1 cellular context compared by ENCODE assay signal in the genomic region with DNA sequence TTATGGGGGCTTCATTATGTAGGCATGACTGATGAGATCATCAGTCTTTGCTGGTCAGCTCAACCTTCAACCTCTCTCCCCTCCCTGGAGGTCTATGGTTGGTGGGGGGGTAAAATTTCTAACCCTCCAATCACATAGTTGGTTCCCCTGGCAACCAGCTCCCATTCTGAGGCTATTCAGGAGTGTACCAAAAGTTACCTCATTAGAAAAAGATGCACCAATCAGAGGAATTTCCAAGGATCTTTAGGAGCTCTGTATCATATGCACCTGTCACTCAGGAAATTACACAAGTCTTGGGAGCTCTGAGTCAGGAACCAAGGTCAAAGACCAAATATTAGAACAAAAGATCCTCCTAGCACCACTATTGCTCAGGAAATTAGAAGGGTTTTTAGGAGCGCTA.
TF ChIP-seq lines count a peak whose summit lies in the region.

No MANE protein-coding gene starts in this region.

TF ChIP-seq in HepG2, 621 proteins besides CTCF, POLR2A, EP300 and RAD21 (continued from another document and continues in another):
- TF ChIP-seq, protein P1, sequence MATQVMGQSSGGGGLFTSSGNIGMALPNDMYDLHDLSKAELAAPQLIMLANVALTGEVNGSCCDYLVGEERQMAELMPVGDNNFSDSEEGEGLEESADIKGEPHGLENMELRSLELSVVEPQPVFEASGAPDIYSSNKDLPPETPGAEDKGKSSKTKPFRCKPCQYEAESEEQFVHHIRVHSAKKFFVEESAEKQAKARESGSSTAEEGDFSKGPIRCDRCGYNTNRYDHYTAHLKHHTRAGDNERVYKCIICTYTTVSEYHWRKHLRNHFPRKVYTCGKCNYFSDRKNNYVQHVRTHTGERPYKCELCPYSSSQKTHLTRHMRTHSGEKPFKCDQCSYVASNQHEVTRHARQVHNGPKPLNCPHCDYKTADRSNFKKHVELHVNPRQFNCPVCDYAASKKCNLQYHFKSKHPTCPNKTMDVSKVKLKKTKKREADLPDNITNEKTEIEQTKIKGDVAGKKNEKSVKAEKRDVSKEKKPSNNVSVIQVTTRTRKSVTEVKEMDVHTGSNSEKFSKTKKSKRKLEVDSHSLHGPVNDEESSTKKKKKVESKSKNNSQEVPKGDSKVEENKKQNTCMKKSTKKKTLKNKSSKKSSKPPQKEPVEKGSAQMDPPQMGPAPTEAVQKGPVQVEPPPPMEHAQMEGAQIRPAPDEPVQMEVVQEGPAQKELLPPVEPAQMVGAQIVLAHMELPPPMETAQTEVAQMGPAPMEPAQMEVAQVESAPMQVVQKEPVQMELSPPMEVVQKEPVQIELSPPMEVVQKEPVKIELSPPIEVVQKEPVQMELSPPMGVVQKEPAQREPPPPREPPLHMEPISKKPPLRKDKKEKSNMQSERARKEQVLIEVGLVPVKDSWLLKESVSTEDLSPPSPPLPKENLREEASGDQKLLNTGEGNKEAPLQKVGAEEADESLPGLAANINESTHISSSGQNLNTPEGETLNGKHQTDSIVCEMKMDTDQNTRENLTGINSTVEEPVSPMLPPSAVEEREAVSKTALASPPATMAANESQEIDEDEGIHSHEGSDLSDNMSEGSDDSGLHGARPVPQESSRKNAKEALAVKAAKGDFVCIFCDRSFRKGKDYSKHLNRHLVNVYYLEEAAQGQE (IDR thresholded peaks at IDR 0.05; ENCODE audit: borderline replicate concordance in 1 of 2, low read depth in 1 of 2, low read length in 2 of 2): no peak
- no peak for TF ChIP-seq PLRG1 (conservative IDR thresholded peaks at IDR 0.05)
- TF ChIP-seq, protein P2, sequence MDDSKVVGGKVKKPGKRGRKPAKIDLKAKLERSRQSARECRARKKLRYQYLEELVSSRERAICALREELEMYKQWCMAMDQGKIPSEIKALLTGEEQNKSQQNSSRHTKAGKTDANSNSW (CRISPR knock-in tag; IDR thresholded peaks at IDR 0.05; ENCODE audit: borderline replicate concordance): no peak
- no peak for TF ChIP-seq SALL2 (CRISPR knock-in tag; IDR thresholded peaks at IDR 0.05)
- no peak for TF ChIP-seq SMAD3 (CRISPR knock-in tag; IDR thresholded peaks at IDR 0.05)
- TF ChIP-seq TSC22D2 (CRISPR knock-in tag; IDR thresholded peaks at IDR 0.05; ENCODE audit: borderline replicate concordance): no peak
- TF ChIP-seq, protein P3, sequence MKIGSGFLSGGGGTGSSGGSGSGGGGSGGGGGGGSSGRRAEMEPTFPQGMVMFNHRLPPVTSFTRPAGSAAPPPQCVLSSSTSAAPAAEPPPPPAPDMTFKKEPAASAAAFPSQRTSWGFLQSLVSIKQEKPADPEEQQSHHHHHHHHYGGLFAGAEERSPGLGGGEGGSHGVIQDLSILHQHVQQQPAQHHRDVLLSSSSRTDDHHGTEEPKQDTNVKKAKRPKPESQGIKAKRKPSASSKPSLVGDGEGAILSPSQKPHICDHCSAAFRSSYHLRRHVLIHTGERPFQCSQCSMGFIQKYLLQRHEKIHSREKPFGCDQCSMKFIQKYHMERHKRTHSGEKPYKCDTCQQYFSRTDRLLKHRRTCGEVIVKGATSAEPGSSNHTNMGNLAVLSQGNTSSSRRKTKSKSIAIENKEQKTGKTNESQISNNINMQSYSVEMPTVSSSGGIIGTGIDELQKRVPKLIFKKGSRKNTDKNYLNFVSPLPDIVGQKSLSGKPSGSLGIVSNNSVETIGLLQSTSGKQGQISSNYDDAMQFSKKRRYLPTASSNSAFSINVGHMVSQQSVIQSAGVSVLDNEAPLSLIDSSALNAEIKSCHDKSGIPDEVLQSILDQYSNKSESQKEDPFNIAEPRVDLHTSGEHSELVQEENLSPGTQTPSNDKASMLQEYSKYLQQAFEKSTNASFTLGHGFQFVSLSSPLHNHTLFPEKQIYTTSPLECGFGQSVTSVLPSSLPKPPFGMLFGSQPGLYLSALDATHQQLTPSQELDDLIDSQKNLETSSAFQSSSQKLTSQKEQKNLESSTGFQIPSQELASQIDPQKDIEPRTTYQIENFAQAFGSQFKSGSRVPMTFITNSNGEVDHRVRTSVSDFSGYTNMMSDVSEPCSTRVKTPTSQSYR (CRISPR knock-in tag; IDR thresholded peaks at IDR 0.05; ENCODE audit: borderline replicate concordance): no peak
- TF ChIP-seq SIX1 (CRISPR knock-in tag; IDR thresholded peaks at IDR 0.05; ENCODE audit: borderline replicate concordance): no peak
- no peak for TF ChIP-seq SRY (CRISPR knock-in tag; IDR thresholded peaks at IDR 0.05)
- TF ChIP-seq DMAP1 (CRISPR knock-in tag; IDR thresholded peaks at IDR 0.05): no peak
- no peak for TF ChIP-seq ARNTL (CRISPR knock-in tag; IDR thresholded peaks at IDR 0.05)
- TF ChIP-seq ZNF121 (CRISPR knock-in tag; IDR thresholded peaks at IDR 0.05): no peak
- TF ChIP-seq NR2C2 (CRISPR knock-in tag; IDR thresholded peaks at IDR 0.05; ENCODE audit: borderline replicate concordance): no peak
- no peak for TF ChIP-seq ZNF614 (CRISPR knock-in tag; IDR thresholded peaks at IDR 0.05; ENCODE audit: borderline replicate concordance)
- TF ChIP-seq ZC3H13 (CRISPR knock-in tag; IDR thresholded peaks at IDR 0.05): no peak
- no peak for TF ChIP-seq WIZ (CRISPR knock-in tag; IDR thresholded peaks at IDR 0.05)
- TF ChIP-seq ZNF24 (IDR thresholded peaks at IDR 0.05): no peak
- TF ChIP-seq, protein P4, sequence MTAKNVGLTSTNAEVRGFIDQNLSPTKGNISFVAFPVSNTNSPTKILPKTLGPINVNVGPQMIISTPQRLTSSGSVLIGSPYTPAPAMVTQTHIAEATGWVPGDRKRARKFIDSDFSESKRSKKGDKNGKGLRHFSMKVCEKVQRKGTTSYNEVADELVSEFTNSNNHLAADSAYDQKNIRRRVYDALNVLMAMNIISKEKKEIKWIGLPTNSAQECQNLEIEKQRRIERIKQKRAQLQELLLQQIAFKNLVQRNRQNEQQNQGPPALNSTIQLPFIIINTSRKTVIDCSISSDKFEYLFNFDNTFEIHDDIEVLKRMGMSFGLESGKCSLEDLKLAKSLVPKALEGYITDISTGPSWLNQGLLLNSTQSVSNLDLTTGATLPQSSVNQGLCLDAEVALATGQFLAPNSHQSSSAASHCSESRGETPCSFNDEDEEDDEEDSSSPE (CRISPR knock-in tag; IDR thresholded peaks at IDR 0.05): no peak
- TF ChIP-seq, protein P5, sequence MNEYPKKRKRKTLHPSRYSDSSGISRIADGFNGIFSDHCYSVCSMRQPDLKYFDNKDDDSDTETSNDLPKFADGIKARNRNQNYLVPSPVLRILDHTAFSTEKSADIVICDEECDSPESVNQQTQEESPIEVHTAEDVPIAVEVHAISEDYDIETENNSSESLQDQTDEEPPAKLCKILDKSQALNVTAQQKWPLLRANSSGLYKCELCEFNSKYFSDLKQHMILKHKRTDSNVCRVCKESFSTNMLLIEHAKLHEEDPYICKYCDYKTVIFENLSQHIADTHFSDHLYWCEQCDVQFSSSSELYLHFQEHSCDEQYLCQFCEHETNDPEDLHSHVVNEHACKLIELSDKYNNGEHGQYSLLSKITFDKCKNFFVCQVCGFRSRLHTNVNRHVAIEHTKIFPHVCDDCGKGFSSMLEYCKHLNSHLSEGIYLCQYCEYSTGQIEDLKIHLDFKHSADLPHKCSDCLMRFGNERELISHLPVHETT (CRISPR knock-in tag; conservative IDR thresholded peaks at IDR 0.05): no peak
- TF ChIP-seq ZNF138 (CRISPR knock-in tag; IDR thresholded peaks at IDR 0.05; ENCODE audit: low read depth): no peak
- no peak for TF ChIP-seq SIX4 (CRISPR knock-in tag; IDR thresholded peaks at IDR 0.05)
- TF ChIP-seq, protein P6, sequence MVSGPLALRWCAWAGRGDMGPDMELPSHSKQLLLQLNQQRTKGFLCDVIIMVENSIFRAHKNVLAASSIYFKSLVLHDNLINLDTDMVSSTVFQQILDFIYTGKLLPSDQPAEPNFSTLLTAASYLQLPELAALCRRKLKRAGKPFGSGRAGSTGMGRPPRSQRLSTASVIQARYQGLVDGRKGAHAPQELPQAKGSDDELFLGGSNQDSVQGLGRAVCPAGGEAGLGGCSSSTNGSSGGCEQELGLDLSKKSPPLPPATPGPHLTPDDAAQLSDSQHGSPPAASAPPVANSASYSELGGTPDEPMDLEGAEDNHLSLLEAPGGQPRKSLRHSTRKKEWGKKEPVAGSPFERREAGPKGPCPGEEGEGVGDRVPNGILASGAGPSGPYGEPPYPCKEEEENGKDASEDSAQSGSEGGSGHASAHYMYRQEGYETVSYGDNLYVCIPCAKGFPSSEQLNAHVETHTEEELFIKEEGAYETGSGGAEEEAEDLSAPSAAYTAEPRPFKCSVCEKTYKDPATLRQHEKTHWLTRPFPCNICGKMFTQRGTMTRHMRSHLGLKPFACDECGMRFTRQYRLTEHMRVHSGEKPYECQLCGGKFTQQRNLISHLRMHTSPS (CRISPR knock-in tag; IDR thresholded peaks at IDR 0.05; ENCODE audit: low read depth): no peak
- TF ChIP-seq, protein P7, sequence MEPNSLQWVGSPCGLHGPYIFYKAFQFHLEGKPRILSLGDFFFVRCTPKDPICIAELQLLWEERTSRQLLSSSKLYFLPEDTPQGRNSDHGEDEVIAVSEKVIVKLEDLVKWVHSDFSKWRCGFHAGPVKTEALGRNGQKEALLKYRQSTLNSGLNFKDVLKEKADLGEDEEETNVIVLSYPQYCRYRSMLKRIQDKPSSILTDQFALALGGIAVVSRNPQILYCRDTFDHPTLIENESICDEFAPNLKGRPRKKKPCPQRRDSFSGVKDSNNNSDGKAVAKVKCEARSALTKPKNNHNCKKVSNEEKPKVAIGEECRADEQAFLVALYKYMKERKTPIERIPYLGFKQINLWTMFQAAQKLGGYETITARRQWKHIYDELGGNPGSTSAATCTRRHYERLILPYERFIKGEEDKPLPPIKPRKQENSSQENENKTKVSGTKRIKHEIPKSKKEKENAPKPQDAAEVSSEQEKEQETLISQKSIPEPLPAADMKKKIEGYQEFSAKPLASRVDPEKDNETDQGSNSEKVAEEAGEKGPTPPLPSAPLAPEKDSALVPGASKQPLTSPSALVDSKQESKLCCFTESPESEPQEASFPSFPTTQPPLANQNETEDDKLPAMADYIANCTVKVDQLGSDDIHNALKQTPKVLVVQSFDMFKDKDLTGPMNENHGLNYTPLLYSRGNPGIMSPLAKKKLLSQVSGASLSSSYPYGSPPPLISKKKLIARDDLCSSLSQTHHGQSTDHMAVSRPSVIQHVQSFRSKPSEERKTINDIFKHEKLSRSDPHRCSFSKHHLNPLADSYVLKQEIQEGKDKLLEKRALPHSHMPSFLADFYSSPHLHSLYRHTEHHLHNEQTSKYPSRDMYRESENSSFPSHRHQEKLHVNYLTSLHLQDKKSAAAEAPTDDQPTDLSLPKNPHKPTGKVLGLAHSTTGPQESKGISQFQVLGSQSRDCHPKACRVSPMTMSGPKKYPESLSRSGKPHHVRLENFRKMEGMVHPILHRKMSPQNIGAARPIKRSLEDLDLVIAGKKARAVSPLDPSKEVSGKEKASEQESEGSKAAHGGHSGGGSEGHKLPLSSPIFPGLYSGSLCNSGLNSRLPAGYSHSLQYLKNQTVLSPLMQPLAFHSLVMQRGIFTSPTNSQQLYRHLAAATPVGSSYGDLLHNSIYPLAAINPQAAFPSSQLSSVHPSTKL (CRISPR knock-in tag; IDR thresholded peaks at IDR 0.05): peak; percentile 39; the same call in 1 of the 2 replicates
- TF ChIP-seq SALL1 (CRISPR knock-in tag; IDR thresholded peaks at IDR 0.05): no peak
- TF ChIP-seq, protein P8, sequence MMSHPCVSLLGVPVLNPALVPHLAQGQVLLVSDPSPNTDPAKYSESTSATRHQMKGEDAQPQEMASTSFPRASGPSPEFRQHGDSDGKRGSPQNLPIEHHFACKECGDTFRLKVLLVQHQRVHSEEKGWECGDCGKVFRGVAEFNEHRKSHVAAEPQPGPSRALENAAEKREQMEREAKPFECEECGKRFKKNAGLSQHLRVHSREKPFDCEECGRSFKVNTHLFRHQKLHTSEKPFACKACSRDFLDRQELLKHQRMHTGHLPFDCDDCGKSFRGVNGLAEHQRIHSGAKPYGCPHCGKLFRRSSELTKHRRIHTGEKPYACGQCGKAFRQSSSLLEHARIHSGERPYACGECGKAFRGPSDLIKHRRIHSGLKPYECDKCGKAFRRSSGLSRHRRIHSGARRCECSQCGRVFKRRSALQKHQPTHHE (CRISPR knock-in tag; IDR thresholded peaks at IDR 0.05; ENCODE audit: borderline replicate concordance): no peak
- TF ChIP-seq ZBTB7A (CRISPR knock-in tag; IDR thresholded peaks at IDR 0.05): no peak
- TF ChIP-seq KAT8 (CRISPR knock-in tag; IDR thresholded peaks at IDR 0.05): no peak
- no peak for TF ChIP-seq MTA1 (CRISPR knock-in tag; IDR thresholded peaks at IDR 0.05; ENCODE audit: borderline replicate concordance)
- TF ChIP-seq RELA (CRISPR knock-in tag; IDR thresholded peaks at IDR 0.05): no peak
- TF ChIP-seq FOSL2 (CRISPR knock-in tag; IDR thresholded peaks at IDR 0.05): peak; percentile 69
- TF ChIP-seq ETV5 (CRISPR knock-in tag; IDR thresholded peaks at IDR 0.05; ENCODE audit: borderline replicate concordance): peak; percentile 38; the same call in 1 of the 2 replicates
- TF ChIP-seq, protein P9, sequence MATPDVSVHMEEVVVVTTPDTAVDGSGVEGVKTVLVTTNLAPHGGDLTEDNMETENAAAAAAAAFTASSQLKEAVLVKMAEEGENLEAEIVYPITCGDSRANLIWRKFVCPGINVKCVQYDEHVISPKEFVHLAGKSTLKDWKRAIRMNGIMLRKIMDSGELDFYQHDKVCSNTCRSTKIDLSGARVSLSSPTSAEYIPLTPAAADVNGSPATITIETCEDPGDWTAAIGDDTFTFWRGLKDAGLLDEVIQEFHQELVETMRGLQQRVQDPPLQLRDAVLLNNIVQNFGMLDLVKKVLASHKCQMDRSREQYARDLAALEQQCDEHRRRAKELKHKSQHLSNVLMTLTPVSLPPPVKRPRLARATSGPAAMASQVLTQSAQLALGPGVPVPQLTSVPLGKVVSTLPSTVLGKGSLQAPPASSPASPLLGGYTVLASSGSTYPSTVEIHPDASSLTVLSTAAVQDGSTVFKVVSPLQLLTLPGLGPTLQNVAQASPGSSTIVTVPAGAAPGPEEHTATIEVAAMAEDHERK (CRISPR knock-in tag; IDR thresholded peaks at IDR 0.05; ENCODE audit: low read depth): no peak
- TF ChIP-seq, protein P10, sequence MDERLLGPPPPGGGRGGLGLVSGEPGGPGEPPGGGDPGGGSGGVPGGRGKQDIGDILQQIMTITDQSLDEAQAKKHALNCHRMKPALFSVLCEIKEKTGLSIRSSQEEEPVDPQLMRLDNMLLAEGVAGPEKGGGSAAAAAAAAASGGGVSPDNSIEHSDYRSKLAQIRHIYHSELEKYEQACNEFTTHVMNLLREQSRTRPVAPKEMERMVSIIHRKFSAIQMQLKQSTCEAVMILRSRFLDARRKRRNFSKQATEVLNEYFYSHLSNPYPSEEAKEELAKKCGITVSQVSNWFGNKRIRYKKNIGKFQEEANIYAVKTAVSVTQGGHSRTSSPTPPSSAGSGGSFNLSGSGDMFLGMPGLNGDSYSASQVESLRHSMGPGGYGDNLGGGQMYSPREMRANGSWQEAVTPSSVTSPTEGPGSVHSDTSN (CRISPR knock-in tag; IDR thresholded peaks at IDR 0.05): peak; percentile 80
- no peak for TF ChIP-seq RBFOX2 (IDR thresholded peaks at IDR 0.05; ENCODE audit: low read depth, low read length)
- TF ChIP-seq, protein P11, sequence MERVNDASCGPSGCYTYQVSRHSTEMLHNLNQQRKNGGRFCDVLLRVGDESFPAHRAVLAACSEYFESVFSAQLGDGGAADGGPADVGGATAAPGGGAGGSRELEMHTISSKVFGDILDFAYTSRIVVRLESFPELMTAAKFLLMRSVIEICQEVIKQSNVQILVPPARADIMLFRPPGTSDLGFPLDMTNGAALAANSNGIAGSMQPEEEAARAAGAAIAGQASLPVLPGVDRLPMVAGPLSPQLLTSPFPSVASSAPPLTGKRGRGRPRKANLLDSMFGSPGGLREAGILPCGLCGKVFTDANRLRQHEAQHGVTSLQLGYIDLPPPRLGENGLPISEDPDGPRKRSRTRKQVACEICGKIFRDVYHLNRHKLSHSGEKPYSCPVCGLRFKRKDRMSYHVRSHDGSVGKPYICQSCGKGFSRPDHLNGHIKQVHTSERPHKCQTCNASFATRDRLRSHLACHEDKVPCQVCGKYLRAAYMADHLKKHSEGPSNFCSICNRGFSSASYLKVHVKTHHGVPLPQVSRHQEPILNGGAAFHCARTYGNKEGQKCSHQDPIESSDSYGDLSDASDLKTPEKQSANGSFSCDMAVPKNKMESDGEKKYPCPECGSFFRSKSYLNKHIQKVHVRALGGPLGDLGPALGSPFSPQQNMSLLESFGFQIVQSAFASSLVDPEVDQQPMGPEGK (CRISPR knock-in tag; IDR thresholded peaks at IDR 0.05): no peak
- no peak for TF ChIP-seq ZNF749 (CRISPR knock-in tag; IDR thresholded peaks at IDR 0.05; ENCODE audit: borderline replicate concordance)
- no peak for TF ChIP-seq ZNF616 (CRISPR knock-in tag; IDR thresholded peaks at IDR 0.05; ENCODE audit: low read depth)
